ENCODE assay signal across 26 cellular contexts in genomic region chr7:28290496-28290895, GRCh38.
"Had no signal": no experiment of that assay in that cellular context is flagged by ENCODE, and none has a peak within 500 bp of the region (broad histone marks: within the 10 kb centered on the region; RNA-seq: fewer than 3 reads in every experiment).

No MANE protein-coding gene starts in this region.

- H3K36me3 Mint-ChIP-seq: activated naive CD4-positive, alpha-beta T cell treated with anti-CD3 and anti-CD28 coated beads, Interleukin-2, amount 10 ng/mL, durations not matched to agents 7 days and 5 days; activated naive CD8-positive, alpha-beta T cell treated with anti-CD3 and anti-CD28 coated beads for 36 hours; T-cell had no signal

- H3K27ac Mint-ChIP-seq: activated CD8-positive, alpha-beta T cell treated with anti-CD3 and anti-CD28 coated beads for 36 hours; activated naive CD4-positive, alpha-beta T cell treated with anti-CD3 and anti-CD28 coated beads, Interleukin-2, amount 10 ng/mL, durations not matched to agents 7 days and 5 days; activated naive CD8-positive, alpha-beta T cell treated with anti-CD3 and anti-CD28 coated beads for 36 hours; activated T-cell treated with anti-CD3 and anti-CD28 coated beads, Interleukin-2, amount 50 U/mL, for 72 hours; activated T-helper 2 cell treated with anti-CD3 and anti-CD28 coated beads, Interferon-gamma antibody, Interleukin-2, Interleukin-4, amounts not matched to agents 10 μg/mL and 5 μg/mL and 100 μg/mL, durations not matched to agents 14 hours and 24 hours and 36 hours; T-cell had no signal

- H3K9me3 Mint-ChIP-seq: activated CD8-positive, alpha-beta T cell treated with anti-CD3 and anti-CD28 coated beads for 36 hours; activated naive CD4-positive, alpha-beta T cell treated with anti-CD3 and anti-CD28 coated beads, Interleukin-2, amount 10 ng/mL, durations not matched to agents 7 days and 5 days; activated T-cell treated with anti-CD3 and anti-CD28 coated beads, Interleukin-2, amount 50 U/mL, for 72 hours; activated T-helper 2 cell treated with anti-CD3 and anti-CD28 coated beads, Interferon-gamma antibody, Interleukin-2, Interleukin-4, amounts not matched to agents 10 μg/mL and 5 μg/mL and 100 μg/mL, durations not matched to agents 14 hours and 24 hours and 36 hours; T-cell had no signal

- H3K4me2 ChIP-seq: KMS-11, PC-9 had no signal

- ATAC-seq: activated CD4-positive, CD25-positive, alpha-beta regulatory T cell treated with anti-CD3 and anti-CD28 coated beads, Interleukin-2, amount 50 U/mL, for 24 hours; activated CD8-positive, alpha-beta T cell treated with anti-CD3 and anti-CD28 coated beads for 36 hours; activated T-cell treated with anti-CD3 and anti-CD28 coated beads, Interleukin-2, amount 50 U/mL, for 72 hours; Right ventricle myocardium inferior; T-cell had no signal

- DNase-seq: activated CD4-positive, alpha-beta T cell treated with anti-CD3 and anti-CD28 coated beads for 4 hours; activated CD8-positive, alpha-beta memory T cell treated with anti-CD3 and anti-CD28 coated beads, Interleukin-2, amount 50 U/mL, for 4 hours; activated CD8-positive, alpha-beta T cell treated with anti-CD3 and anti-CD28 coated beads for 36 hours; activated gamma-delta T cell treated with Interleukin-2 at 50 U/mL for 16 hours; activated naive CD4-positive, alpha-beta T cell treated with anti-CD3 and anti-CD28 coated beads, Interleukin-2, amount 10 ng/mL, durations not matched to agents 7 days and 5 days; activated naive CD8-positive, alpha-beta T cell treated with anti-CD3 and anti-CD28 coated beads for 36 hours; activated T-cell treated with anti-CD3 and anti-CD28 coated beads, Interleukin-2, amount 50 U/mL, for 72 hours; anterior cingulate cortex; cerebellar nuclear complex; NCI-H1092; NCI-H1417 treated with DMSO at 0.1 percent for 48 hours; NCI-H1694; NCI-H2029 treated with DMSO at 0.1 percent for 48 hours; NCI-H345; NCI-H510A; NCI-H526 treated with DMSO at 0.1 percent for 48 hours; NCI-H82; PC-9; T-cell; T-helper 2 cell; T1000 had no signal

- H3K27me3 Mint-ChIP-seq: activated naive CD4-positive, alpha-beta T cell treated with anti-CD3 and anti-CD28 coated beads, Interleukin-2, amount 10 ng/mL, durations not matched to agents 7 days and 5 days had no signal

- H3K9ac ChIP-seq: KMS-11 had no signal

- H2AFZ ChIP-seq: PC-9 had no signal

- H3K27ac ChIP-seq: KMS-11, PC-9, SK-N-MC had no signal

- H3K4me3 Mint-ChIP-seq: activated CD8-positive, alpha-beta T cell treated with anti-CD3 and anti-CD28 coated beads for 36 hours; activated naive CD4-positive, alpha-beta T cell treated with anti-CD3 and anti-CD28 coated beads, Interleukin-2, amount 10 ng/mL, durations not matched to agents 7 days and 5 days; activated naive CD8-positive, alpha-beta T cell treated with anti-CD3 and anti-CD28 coated beads for 36 hours; activated T-cell treated with anti-CD3 and anti-CD28 coated beads, Interleukin-2, amount 50 U/mL, for 72 hours; T-cell had no signal
